Comparison of ENCODE assay signal across 10 cellular contexts in genomic region chr6:44269921-44270525, GRCh38. TPM values are rescaled to one million over a fixed set of nuclear protein-coding genes. Genes with fewer than 3 reads are reported as not detected.
DNase-seq lines count a peak whose midpoint lies in the region; ATAC-seq, FAIRE-seq and TF ChIP-seq lines count a peak whose summit lies in the region.
"Had no signal": no experiment of that assay in that cellular context is flagged by ENCODE, and none has a peak within 500 bp of the region (broad histone marks: within the 10 kb centered on the region; RNA-seq: fewer than 3 reads in every experiment).

TMEM151B (plus strand) TSS chr6:44270450; CDS start chr6:44270743, 293 bp downstream.

- H2AFZ ChIP-seq in astrocyte (ENCODE audit: low read depth, low read length), result no peak within 1 kb of the TSS

- H3K9ac ChIP-seq in astrocyte (ENCODE audit: low read length), result no peak within 1 kb of the TSS

- no peak for TF ChIP-seq POLR2A in GM12891 (IDR thresholded peaks at IDR 0.05; ENCODE audit: low read depth, low read length)

- H3K4me3 ChIP-seq in A673 (ENCODE audit: low read depth, low read length, poor library complexity, severe bottlenecking) (peak within 1 kb of the TSS; percentile 53), HAP-1 (peak within 1 kb of the TSS; percentile 13; the same call in 1 of the 2 replicates), astrocyte (ENCODE audit: insufficient read depth, low read depth, low read length) (no peak within 1 kb of the TSS)
- no peak within 1 kb of the TSS for H3K4me3 ChIP-seq in naive thymus-derived CD4-positive, alpha-beta T cell (ENCODE audit: low read length)
- H3K4me3 ChIP-seq in effector memory CD4-positive, alpha-beta T cell (ENCODE audit: insufficient read depth, low read depth, low read length, poor library complexity, severe bottlenecking), result no peak within 1 kb of the TSS
- H3K4me3 ChIP-seq: lung had no signal

- FAIRE-seq in astrocyte (lab: Jason Lieb, UNC) (no peak), GM12891 (lab: Jason Lieb, UNC) (no peak)

- CTCF ChIA-PET in A673 (lab: Charles Lee), result interaction anchor here (0.7 to 1.7 kb wide), 4 partner anchors 35 to 1224 kb away, joined by 3 to 5 read pairs (median 4); partner anchors contain the start of gene AARS2
- CTCF ChIA-PET in naive thymus-derived CD4-positive, alpha-beta T cell (lab: Charles Lee), result interaction anchor here (2.1 to 5.2 kb wide), 3 partner anchors 13 to 69 kb away, joined by 9 to 50 read pairs (median 31); partner anchors contain the start of gene SLC35B2

- H4K20me1 ChIP-seq in astrocyte (ENCODE audit: insufficient read depth, low read length), result peaks cover 7% of the 10 kb centered on the region

- in situ Hi-C loops in HAP-1 (cut with MboI; ENCODE audit: low sequenced_read_pairs), result loop anchor here (5.0 kb wide), 1 partner anchor 67 kb away; no protein-coding TSS in a partner anchor

- POLR2A ChIA-PET in A673 (lab: Charles Lee; ENCODE audit: low non-redundant PET), result interaction anchor here (0.6 kb wide), 1 partner anchor 13 kb away, joined by 6 read pairs; no protein-coding TSS in a partner anchor
- POLR2A ChIA-PET in naive thymus-derived CD4-positive, alpha-beta T cell (lab: Charles Lee), result no interaction called here

- no peaks in the 10 kb centered on the region for H3K4me1 Mint-ChIP-seq in astrocyte (ENCODE audit: low read depth, unreplicated experiment)
- peaks cover 6 to 34% (median 19%) of the 10 kb centered on the region in 7 donors for H3K4me1 Mint-ChIP-seq in naive thymus-derived CD4-positive, alpha-beta T cell

- H3K4me1 ChIP-seq in A673 (ENCODE audit: insufficient read depth, low read length, poor library complexity, severe bottlenecking) (peaks cover 8% of the 10 kb centered on the region), HAP-1 (peaks cover 3% of the 10 kb centered on the region), astrocyte (ENCODE audit: insufficient read depth, low read length) (no peaks in the 10 kb centered on the region)
- H3K4me1 ChIP-seq in naive thymus-derived CD4-positive, alpha-beta T cell (ENCODE audit: control insufficient read depth in 2 of 2, insufficient read depth in 2 of 2, low read length in 2 of 2), result peaks cover 4% of the 10 kb centered on the region in 2 donors
- peaks cover 5% of the 10 kb centered on the region for H3K4me1 ChIP-seq in effector memory CD4-positive, alpha-beta T cell (ENCODE audit: control insufficient read depth, insufficient read depth, low read length, poor library complexity, severe bottlenecking)

- no peak for ATAC-seq in naive thymus-derived CD4-positive, alpha-beta T cell

- H3K27me3 Mint-ChIP-seq in astrocyte (ENCODE audit: low read depth, unreplicated experiment), result peaks cover 57% of the 10 kb centered on the region
- peaks cover 44 to 59% (median 53%) of the 10 kb centered on the region in 5 donors for H3K27me3 Mint-ChIP-seq in naive thymus-derived CD4-positive, alpha-beta T cell

- no peak within 1 kb of the TSS for H3K27ac ChIP-seq in A673 (ENCODE audit: low read depth, low read length, poor library complexity, severe bottlenecking)
- no peak within 1 kb of the TSS for H3K27ac ChIP-seq in astrocyte (ENCODE audit: low read depth, low read length)
- H3K27ac ChIP-seq in naive thymus-derived CD4-positive, alpha-beta T cell (ENCODE audit: low read depth, low read length), result no peak within 1 kb of the TSS
- H3K27ac ChIP-seq in effector memory CD4-positive, alpha-beta T cell (ENCODE audit: insufficient read depth, low read length, poor library complexity, severe bottlenecking), result no peak within 1 kb of the TSS
- H3K27ac ChIP-seq: adrenal gland had no signal

- H3K4me3 Mint-ChIP-seq in astrocyte (ENCODE audit: unreplicated experiment), result peak within 1 kb of the TSS; percentile 78
- peak within 1 kb of the TSS; percentile 62 to 83 (median 74) for H3K4me3 Mint-ChIP-seq in naive thymus-derived CD4-positive, alpha-beta T cell

- no peaks in the 10 kb centered on the region for H3K36me3 ChIP-seq in A673 (ENCODE audit: insufficient read depth, low read length, poor library complexity, severe bottlenecking)
- H3K36me3 ChIP-seq in HAP-1 (replicated peaks), result no peaks in the 10 kb centered on the region
- H3K36me3 ChIP-seq in astrocyte (ENCODE audit: insufficient read depth, low read length), result no peaks in the 10 kb centered on the region
- H3K36me3 ChIP-seq in naive thymus-derived CD4-positive, alpha-beta T cell (ENCODE audit: control insufficient read depth in 2 of 3, insufficient read depth in 3 of 3, low read length in 3 of 3), result peaks cover 0 to 2% (median 0%) of the 10 kb centered on the region in 3 experiments
- H3K36me3 ChIP-seq in effector memory CD4-positive, alpha-beta T cell (ENCODE audit: control insufficient read depth, insufficient read depth, low read length), result no peaks in the 10 kb centered on the region
- H3K36me3 ChIP-seq: adrenal gland had no signal

- H3K27ac Mint-ChIP-seq in astrocyte (ENCODE audit: unreplicated experiment), result peak within 1 kb of the TSS; percentile 18
- H3K27ac Mint-ChIP-seq in naive thymus-derived CD4-positive, alpha-beta T cell, result peak within 1 kb of the TSS in 1 of 9 donors; percentile 38

- no peaks in the 10 kb centered on the region for H3K36me3 Mint-ChIP-seq in astrocyte (ENCODE audit: low read depth, unreplicated experiment)
- peaks cover 0 to 4% (median 0%) of the 10 kb centered on the region in 5 donors for H3K36me3 Mint-ChIP-seq in naive thymus-derived CD4-positive, alpha-beta T cell

- TF ChIP-seq CTCF in A673 (conservative IDR thresholded peaks at IDR 0.05; ENCODE audit: low read depth, low read length), result no peak
- no peak for TF ChIP-seq CTCF in astrocyte (IDR thresholded peaks at IDR 0.05; ENCODE audit: insufficient read depth, low read depth, low read length)

- intact Hi-C loops in A673 (cut with micrococcal nuclease; ENCODE audit: unreplicated experiment), result loop anchor here (2.0 to 5.0 kb wide), 2 partner anchors 35 to 187 kb away; no protein-coding TSS in a partner anchor
- intact Hi-C loops in naive thymus-derived CD4-positive, alpha-beta T cell (cut with micrococcal nuclease), result loop anchor here in 1 of 2 donors (2.0 kb wide), 2 partner anchors 43 to 187 kb away; partner anchors contain the start of gene AARS2

- H3K4me2 ChIP-seq in astrocyte (ENCODE audit: low read length), result peak within 1 kb of the TSS; percentile 72

- no peaks in the 10 kb centered on the region for H3K9me3 ChIP-seq in A673 (ENCODE audit: low read depth, low read length, poor library complexity, severe bottlenecking)
- no peaks in the 10 kb centered on the region for H3K9me3 ChIP-seq in HAP-1
- H3K9me3 ChIP-seq in astrocyte (ENCODE audit: insufficient read depth, low read depth, low read length), result no peaks in the 10 kb centered on the region
- H3K9me3 ChIP-seq in naive thymus-derived CD4-positive, alpha-beta T cell (ENCODE audit: control insufficient read depth in 2 of 3, low read length in 3 of 3), result no peaks in the 10 kb centered on the region
- H3K9me3 ChIP-seq in effector memory CD4-positive, alpha-beta T cell (ENCODE audit: control insufficient read depth, low read length), result no peaks in the 10 kb centered on the region
- H3K9me3 ChIP-seq: adrenal gland had no signal

- no TSS peak for BruUV-seq in A673 (replicated peaks; lab: Mats Ljungman, UMichigan)

- no peaks in the 10 kb centered on the region for H3K9me3 Mint-ChIP-seq in astrocyte (ENCODE audit: unreplicated experiment)
- peaks cover 0 to 2% (median 0%) of the 10 kb centered on the region in 11 donors for H3K9me3 Mint-ChIP-seq in naive thymus-derived CD4-positive, alpha-beta T cell

- DNase-seq in A673 (ENCODE audit: low spot score) (peak; percentile 27), HAP-1 (ENCODE audit: low spot score in 2 of 2) (peak in 1 of 2 experiments; percentile 20), astrocyte (ENCODE audit: low read depth) (no peak), GM12891 (ENCODE audit: insufficient read length, low spot score) (no peak), LoVo (ENCODE audit: low spot score) (no peak), SW 1271 (lab: John Stamatoyannopoulos, UW) (no peak)
- DNase-seq in naive thymus-derived CD4-positive, alpha-beta T cell, result peak in 1 of 9 donors; percentile 10
- no peak for DNase-seq in effector memory CD4-positive, alpha-beta T cell

- no peaks in the 10 kb centered on the region for H3K79me2 ChIP-seq in astrocyte (ENCODE audit: insufficient read depth, low read length)

- no peaks in the 10 kb centered on the region for H3K27me3 ChIP-seq in A673 (replicated peaks; ENCODE audit: insufficient read depth, low read depth, low read length, poor library complexity)
- H3K27me3 ChIP-seq in HAP-1 (ENCODE audit: low read depth), result peaks cover 7% of the 10 kb centered on the region
- peaks cover 40% of the 10 kb centered on the region for H3K27me3 ChIP-seq in astrocyte (ENCODE audit: insufficient read depth, low read length)
- peaks cover 0 to 20% of the 10 kb centered on the region in 2 donors for H3K27me3 ChIP-seq in naive thymus-derived CD4-positive, alpha-beta T cell (ENCODE audit: control insufficient read depth in 2 of 2, insufficient read depth in 2 of 2, low read length in 2 of 2)
- H3K27me3 ChIP-seq in effector memory CD4-positive, alpha-beta T cell (replicated peaks; ENCODE audit: control insufficient read depth, insufficient read depth, low read length, poor library complexity, severe bottlenecking), result peaks cover 30% of the 10 kb centered on the region

TF ChIP-seq in GM12891, 5 proteins besides CTCF, POLR2A, EP300 and RAD21:
- TF ChIP-seq TAF1 (IDR thresholded peaks at IDR 0.05; ENCODE audit: low read depth, low read length) (no peak), POLR2AphosphoS5 (IDR thresholded peaks at IDR 0.05; ENCODE audit: low read depth, low read length) (no peak), SPI1 (IDR thresholded peaks at IDR 0.05; ENCODE audit: low read depth, low read length) (no peak), POU2F2 (IDR thresholded peaks at IDR 0.05; ENCODE audit: low read depth, low read length) (no peak), PAX5 (IDR thresholded peaks at IDR 0.05; ENCODE audit: insufficient read depth, low read length, severe bottlenecking) (no peak)
TF ChIP-seq in GM12891: peak in this region for 0.

RNA-seq across cellular contexts. Expression of gene TMEM151B, which starts in this region (rescaled TPM):
- total RNA-seq in A673 (2021) (8.7 and 9.9 TPM in 2 replicates), astrocyte (0.07 and 0.09 TPM in 2 replicates)
- not detected for total RNA-seq in naive thymus-derived CD4-positive, alpha-beta T cell
- under 1 TPM in 1 of 2 donors, not detected in 1; 0.22 TPM for polyA plus RNA-seq in naive thymus-derived CD4-positive, alpha-beta T cell
- 0.26 TPM for polyA plus RNA-seq in GM12891 (2012; ENCODE audit: low read depth, missing spikeins)

Comparison
In these comparisons a context has a peak if more than half of its experiments do, and no peak if none do; other contexts are left out.
1. H3K4me3 ChIP-seq: peak in A673 (single experiment) and HAP-1 (single experiment); none in astrocyte (single experiment), naive thymus-derived CD4-positive, alpha-beta T cell (single experiment) and effector memory CD4-positive, alpha-beta T cell (single experiment).